Comparison of ENCODE assay signal across 12 cellular contexts in the genomic region with DNA sequence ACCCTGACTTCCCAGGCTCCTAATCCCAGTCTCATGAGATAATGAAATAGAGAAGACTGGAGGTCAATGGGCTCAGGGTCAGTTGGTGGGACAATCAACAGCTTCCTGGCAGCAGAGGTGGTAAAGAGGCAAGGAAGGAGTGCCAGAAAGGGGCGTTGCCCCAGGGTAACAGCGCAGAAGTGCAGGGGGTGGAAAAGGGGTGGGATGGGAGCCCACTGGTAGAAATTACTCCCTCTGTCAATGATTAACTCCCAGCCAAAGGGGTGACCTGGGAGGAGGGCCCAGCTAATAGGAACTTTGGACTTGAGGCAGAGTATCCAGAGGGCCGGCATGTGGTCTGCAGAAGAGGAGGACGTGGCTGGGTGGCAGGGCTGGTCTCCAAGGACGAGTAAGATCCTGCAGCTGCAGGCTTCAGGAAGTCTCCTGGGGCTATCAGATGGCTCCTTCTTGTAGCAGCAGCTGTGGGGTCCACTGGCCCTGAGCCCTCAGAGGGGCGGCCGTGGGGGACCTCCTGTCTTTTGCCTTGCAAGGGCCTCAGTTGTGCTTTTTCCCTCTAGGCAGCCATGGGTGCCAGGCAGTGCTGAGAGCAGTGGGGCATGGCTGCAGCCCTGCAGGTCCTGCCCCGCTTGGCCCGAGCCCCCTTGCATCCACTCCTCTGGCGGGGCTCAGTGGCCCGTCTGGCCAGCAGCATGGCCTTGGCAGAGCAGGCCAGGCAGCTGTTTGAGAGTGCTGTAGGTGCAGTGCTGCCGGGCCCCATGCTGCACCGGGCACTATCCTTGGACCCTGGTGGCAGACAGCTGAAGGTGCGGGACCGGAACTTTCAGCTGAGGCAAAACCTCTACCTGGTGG. TPM values are rescaled to one million over a fixed set of nuclear protein-coding genes. Genes with fewer than 3 reads are reported as not detected.
DNase-seq lines count a peak whose midpoint lies in the region; ATAC-seq, FAIRE-seq and TF ChIP-seq lines count a peak whose summit lies in the region.
"Had no signal": no experiment of that assay in that cellular context is flagged by ENCODE, and none has a peak within 500 bp of the region (broad histone marks: within the 10 kb centered on the region; RNA-seq: fewer than 3 reads in every experiment).

No MANE protein-coding gene starts in this region.

- POLR2A ChIA-PET in HepG2 (lab: Yijun Ruan, JAX): interaction anchor here (0.7 to 9.0 kb wide), 30 partner anchors 8 to 803 kb away, joined by 3 to 165 read pairs (median 4); a partner anchor contains a TSS

- DNase-seq in activated CD8-positive, alpha-beta memory T cell treated with anti-CD3 and anti-CD28 coated beads, Interleukin-2, amount 10 ng/mL, durations not matched to agents 7 days and 5 days: no peak
- no peak for DNase-seq in activated CD8-positive, alpha-beta memory T cell treated with anti-CD3 and anti-CD28 coated beads, Interleukin-2, amount 50 U/mL, for 4 hours
- DNase-seq in T-helper 17 cell (no peak), HepG2 (ENCODE audit: low spot score) (peak; percentile 97), stomach (peak; percentile 69), neural progenitor cell (ENCODE audit: low spot score) (no peak)
- DNase-seq: activated T-cell treated with anti-CD3 and anti-CD28 coated beads, Interleukin-2, amount 50 U/mL, for 48 hours; naive B cell; stimulated activated CD4-positive, alpha-beta T cell treated with anti-CD3 and anti-CD28 coated beads, Interleukin-12 subunit alpha, Interleukin-12 subunit beta, amount 100 ng/mL, for 4 hours had no signal

- H3K36me3 ChIP-seq in HepG2 (replicated peaks in 1 of 2; ENCODE audit: control insufficient read depth in 1 of 2, insufficient read depth in 2 of 2, low read length in 2 of 2) (peaks cover 11 to 22% of the 10 kb centered on the region in 2 experiments; a peak in 4 of 5 replicates), stomach (peaks cover 9 to 43% (median 36%) of the 10 kb centered on the region in 4 donors), neural progenitor cell (no peaks in the 10 kb centered on the region)

- no peaks in the 10 kb centered on the region for H3K9me3 Mint-ChIP-seq in activated CD8-positive, alpha-beta memory T cell treated with anti-CD3 and anti-CD28 coated beads, Interleukin-2, amount 10 ng/mL, durations not matched to agents 7 days and 5 days (ENCODE audit: low read depth)
- no peaks in the 10 kb centered on the region for H3K9me3 Mint-ChIP-seq in neural progenitor cell
- H3K9me3 Mint-ChIP-seq: naive B cell had no signal

- H3K9ac ChIP-seq in HepG2 (ENCODE audit: insufficient read depth, low read depth, low read length) (peak overlapping the region; percentile 99), neural progenitor cell (no peak overlapping the region)

- H3K4me2 ChIP-seq in HepG2 (ENCODE audit: low read depth, low read length): peak overlapping the region; percentile 97
- H3K4me2 ChIP-seq in neural progenitor cell: no peak overlapping the region

- CTCF ChIA-PET in activated CD8-positive, alpha-beta memory T cell treated with anti-CD3 and anti-CD28 coated beads, Interleukin-2, amount 10 ng/mL, durations not matched to agents 7 days and 5 days (lab: Charles Lee): interaction anchor here (1.0 to 6.7 kb wide), 9 partner anchors 11 to 156 kb away, joined by 3 to 64 read pairs (median 11); a partner anchor contains a TSS
- CTCF ChIA-PET in HepG2 (lab: Yijun Ruan, JAX; ENCODE audit: low intra/inter-chr PET ratio, low total read pairs): interaction anchor here (3.8 kb wide), 1 partner anchor 50 kb away, joined by 49 read pairs; no protein-coding TSS in a partner anchor

- no peaks in the 10 kb centered on the region for H3K27me3 Mint-ChIP-seq in activated CD8-positive, alpha-beta memory T cell treated with anti-CD3 and anti-CD28 coated beads, Interleukin-2, amount 10 ng/mL, durations not matched to agents 7 days and 5 days
- H3K27me3 Mint-ChIP-seq in T-helper 17 cell (no peaks in the 10 kb centered on the region), neural progenitor cell (ENCODE audit: insufficient read depth, low read depth) (peaks cover 7% of the 10 kb centered on the region)
- H3K27me3 Mint-ChIP-seq: naive B cell had no signal

- H3K4me3 ChIP-seq in HepG2 (replicated peaks in 1 of 3; ENCODE audit: insufficient read depth in 1 of 3, low read depth in 2 of 3, low read length in 3 of 3) (peak overlapping the region; percentile 78 to 97 (median 85)), stomach (peak overlapping the region; percentile 6 to 15 (median 12)), neural progenitor cell (no peak overlapping the region)

- peak in 1 of 2 experiments; percentile 69; a peak in 2 of 4 replicates for TF ChIP-seq EP300 in HepG2 (IDR thresholded peaks at IDR 0.05; ENCODE audit: low read depth in 2 of 2, low read length in 2 of 2)
- peak; percentile 12; the same call in 1 of the 2 replicates for TF ChIP-seq EP300 in HepG2 (CRISPR knock-in tag; IDR thresholded peaks at IDR 0.05; ENCODE audit: borderline replicate concordance)
- no peak for TF ChIP-seq EP300 in stomach (IDR thresholded peaks at IDR 0.05)

- TSS peak; percentile 65 for BruUV-seq in HepG2 (replicated peaks; lab: Mats Ljungman, UMichigan)

- H3K27me3 ChIP-seq in HepG2 (ENCODE audit: control insufficient read depth in 1 of 2, insufficient read depth in 2 of 2, low read length in 2 of 2) (no peaks in the 10 kb centered on the region; a peak in 1 of 5 replicates), stomach (no peaks in the 10 kb centered on the region), neural progenitor cell (no peaks in the 10 kb centered on the region)

- no peak overlapping the region for H2AFZ ChIP-seq in HepG2 (ENCODE audit: low read length)
- no peak overlapping the region for H2AFZ ChIP-seq in neural progenitor cell (replicated peaks)

- no peak for ATAC-seq in activated CD8-positive, alpha-beta memory T cell treated with anti-CD3 and anti-CD28 coated beads, Interleukin-2, amount 10 ng/mL, durations not matched to agents 7 days and 5 days
- ATAC-seq in T-helper 17 cell (no peak), HepG2 (peak; percentile 76), HG03045 (IDR thresholded peaks at IDR 0.05; ENCODE audit: unreplicated experiment) (no peak), HG03354 (IDR thresholded peaks at IDR 0.05; ENCODE audit: poor library complexity, severe bottlenecking, unreplicated experiment) (no peak)

- H3K27ac ChIP-seq in HepG2 (ENCODE audit: extremely low read length, insufficient read depth, low read length) (peak overlapping the region; percentile 96), stomach (peak overlapping the region; percentile 94 to 100 (median 99)), neural progenitor cell (no peak overlapping the region)

- peak overlapping the region; percentile 63 for H3K27ac Mint-ChIP-seq in activated CD8-positive, alpha-beta memory T cell treated with anti-CD3 and anti-CD28 coated beads, Interleukin-2, amount 10 ng/mL, durations not matched to agents 7 days and 5 days
- H3K27ac Mint-ChIP-seq in T-helper 17 cell (peak overlapping the region; percentile 51), neural progenitor cell (no peak overlapping the region)

- H3K9me3 ChIP-seq in T-helper 17 cell (ENCODE audit: control insufficient read depth, low read length, poor library complexity, severe bottlenecking): no peaks in the 10 kb centered on the region
- H3K9me3 ChIP-seq in HepG2 (ENCODE audit: low read length): no peaks in the 10 kb centered on the region
- H3K9me3 ChIP-seq in stomach: no peaks in the 10 kb centered on the region
- H3K9me3 ChIP-seq in neural progenitor cell (ENCODE audit: low read depth): no peaks in the 10 kb centered on the region

- H3K4me3 Mint-ChIP-seq in activated CD8-positive, alpha-beta memory T cell treated with anti-CD3 and anti-CD28 coated beads, Interleukin-2, amount 10 ng/mL, durations not matched to agents 7 days and 5 days: no peak overlapping the region
- no peak overlapping the region for H3K4me3 Mint-ChIP-seq in T-helper 17 cell
- no peak overlapping the region for H3K4me3 Mint-ChIP-seq in neural progenitor cell

- peak in 1 of 2 experiments; percentile 99; a peak in 2 of 4 replicates for TF ChIP-seq POLR2A in HepG2 (IDR thresholded peaks at IDR 0.05; ENCODE audit: insufficient read depth in 1 of 2, low read depth in 2 of 2, low read length in 2 of 2)
- no peak for TF ChIP-seq POLR2A in stomach (IDR thresholded peaks at IDR 0.05)

- peaks cover 27% of the 10 kb centered on the region for H4K20me1 ChIP-seq in HepG2 (ENCODE audit: insufficient read depth, low read length)
- H4K20me1 ChIP-seq in neural progenitor cell (ENCODE audit: low read depth): no peaks in the 10 kb centered on the region

- in situ Hi-C loops in HepG2 (cut with HindIII; ENCODE audit: extremely low pct_ligation_motif_present, low pct_unique_long_range_greater_than_20kb): loop anchor here (5.0 kb wide), 2 partner anchors 57 to 97 kb away; no protein-coding TSS in a partner anchor

- peaks cover 28% of the 10 kb centered on the region for H3K79me2 ChIP-seq in HepG2 (ENCODE audit: insufficient read depth, low read length)
- H3K79me2 ChIP-seq in neural progenitor cell (ENCODE audit: low read depth): peaks cover 12% of the 10 kb centered on the region

- peaks cover 59% of the 10 kb centered on the region for H3K4me1 ChIP-seq in HepG2 (ENCODE audit: insufficient read depth, low read length)
- H3K4me1 ChIP-seq in stomach: peaks cover 25 to 57% (median 48%) of the 10 kb centered on the region in 4 donors
- peaks cover 4% of the 10 kb centered on the region for H3K4me1 ChIP-seq in neural progenitor cell

- FAIRE-seq in HepG2 (lab: Jason Lieb, UNC): peak; percentile 99
- FAIRE-seq: G401.6 had no signal

- intact Hi-C loops in HepG2 (cut with micrococcal nuclease; ENCODE audit: unreplicated experiment) (loop anchor here (1.0 to 10.0 kb wide), 7 partner anchors 8 to 475 kb away; a partner anchor contains a TSS), stomach (cut with DNase I; ENCODE audit: low total_unique reads) (loop anchor here (5.0 kb wide), 1 partner anchor 52 kb away; no protein-coding TSS in a partner anchor)

- peaks cover 45% of the 10 kb centered on the region for H3K4me1 Mint-ChIP-seq in activated CD8-positive, alpha-beta memory T cell treated with anti-CD3 and anti-CD28 coated beads, Interleukin-2, amount 10 ng/mL, durations not matched to agents 7 days and 5 days
- H3K4me1 Mint-ChIP-seq in T-helper 17 cell: peaks cover 24% of the 10 kb centered on the region
- H3K4me1 Mint-ChIP-seq in neural progenitor cell: peaks cover 13% of the 10 kb centered on the region

- H3K36me3 Mint-ChIP-seq in activated CD8-positive, alpha-beta memory T cell treated with anti-CD3 and anti-CD28 coated beads, Interleukin-2, amount 10 ng/mL, durations not matched to agents 7 days and 5 days: no peaks in the 10 kb centered on the region
- H3K36me3 Mint-ChIP-seq in T-helper 17 cell (ENCODE audit: low read depth): peaks cover 8% of the 10 kb centered on the region
- no peaks in the 10 kb centered on the region for H3K36me3 Mint-ChIP-seq in neural progenitor cell

- TF ChIP-seq CTCF in HepG2 (CRISPR knock-in tag; IDR thresholded peaks at IDR 0.05) (peak; percentile 16; the same call in 1 of the 2 replicates), stomach (IDR thresholded peaks at IDR 0.05) (no peak), neural progenitor cell (IDR thresholded peaks at IDR 0.05) (no peak)

- peaks cover 17% of the 10 kb centered on the region for H3F3A ChIP-seq in neural progenitor cell (ENCODE audit: low read depth)

- peak; percentile 66; the same call in 1 of the 2 replicates for TF ChIP-seq RAD21 in HepG2 (CRISPR knock-in tag; IDR thresholded peaks at IDR 0.05)

- 0% methylated on average over 9 of the region's 15 CpGs for WGBS in HepG2 (ENCODE audit: low lambda C conversion rate)
- 34 to 64% (median 48%) methylated on average over 9 to 15 of the region's 15 CpGs for WGBS in stomach, 5 donors

RNA-seq across cellular contexts. Expression of a gene that starts 2.3 kb away (rescaled TPM):
- 10 to 100 TPM; 23.2 to 29.4 TPM for total RNA-seq in activated CD8-positive, alpha-beta memory T cell treated with anti-CD3 and anti-CD28 coated beads, Interleukin-2, amount 10 ng/mL, durations not matched to agents 7 days and 5 days
- total RNA-seq in T-helper 17 cell: 10 to 100 TPM; 30.6 to 42.2 TPM
- total RNA-seq in HepG2 (2016; rRNA removed; fragmentation: Illumina TruSeq; extraction: Trizol): 91.7 and 126 TPM in 2 replicates
- 33.8 and 34.0 TPM in 2 replicates for total RNA-seq in HepG2 (2016; cell fraction: cytosol; rRNA removed; fragmentation: Illumina TruSeq; extraction: Trizol; ENCODE audit: low read depth)
- 89.0 and 132 TPM in 2 replicates for total RNA-seq in HepG2 (2016; cell fraction: insoluble cytoplasmic fraction; rRNA removed; fragmentation: Illumina TruSeq; extraction: Trizol)
- 68.4 and 70.3 TPM in 2 replicates for total RNA-seq in HepG2 (2016; cell fraction: membrane; rRNA removed; fragmentation: Illumina TruSeq; extraction: Trizol)
- total RNA-seq in HepG2 (2016; cell fraction: nucleus; rRNA removed; fragmentation: Illumina TruSeq; extraction: Trizol): 155 and 170 TPM in 2 replicates
- polyA plus RNA-seq in HepG2 (2011; rRNA removed): 70.0 and 102 TPM in 2 replicates
- polyA plus RNA-seq in HepG2 (2011; cell fraction: cytosol; rRNA removed): 57.2 and 86.0 TPM in 2 replicates
- polyA plus RNA-seq in HepG2 (2011; cell fraction: nucleus; rRNA removed): 489 and 498 TPM in 2 replicates
- 41.5 and 43.2 TPM in 2 replicates for polyA plus RNA-seq in HepG2 (2012)
- 21.7 and 24.0 TPM in 2 replicates for polyA plus RNA-seq in HepG2 (2016; cell fraction: cytosol; fragmentation: Illumina TruSeq; extraction: Trizol; ENCODE audit: low read depth)
- 64.0 and 68.6 TPM in 2 replicates for polyA plus RNA-seq in HepG2 (2016; cell fraction: insoluble cytoplasmic fraction; fragmentation: Illumina TruSeq; extraction: Trizol; ENCODE audit: low read depth)
- 44.9 and 46.0 TPM in 2 replicates for polyA plus RNA-seq in HepG2 (2016; cell fraction: membrane; fragmentation: Illumina TruSeq; extraction: Trizol; ENCODE audit: low read depth)
- 216 and 226 TPM in 2 replicates for polyA plus RNA-seq in HepG2 (2016; cell fraction: nucleus; fragmentation: Illumina TruSeq; extraction: Trizol; ENCODE audit: insufficient read depth, low read depth)
- polyA minus RNA-seq in HepG2 (2011; rRNA and poly(A)+ RNA removed; ENCODE audit: low replicate concordance): 13.9 and 184 TPM in 2 replicates
- polyA minus RNA-seq in HepG2 (2011; cell fraction: cytosol; rRNA and poly(A)+ RNA removed): 18.4 and 23.4 TPM in 2 replicates
- 164 and 185 TPM in 2 replicates for polyA minus RNA-seq in HepG2 (2011; cell fraction: nucleus; rRNA and poly(A)+ RNA removed)
- 10 to 100 TPM; 16.7 to 55.0 (median 19.2) TPM for total RNA-seq in stomach
- polyA plus RNA-seq in stomach: 10 to 100 TPM in 2 of 3 donors, 1 to 10 TPM in 1; 9.1 to 26.9 (median 14.6) TPM
- 4.2 and 10.1 TPM in 2 replicates for total RNA-seq in neural progenitor cell (ENCODE audit: low replicate concordance)

RNA-seq across cellular contexts. Expression of a gene that starts 11.5 kb away (rescaled TPM):
- 100 to 1,000 TPM; 114 to 132 TPM for total RNA-seq in activated CD8-positive, alpha-beta memory T cell treated with anti-CD3 and anti-CD28 coated beads, Interleukin-2, amount 10 ng/mL, durations not matched to agents 7 days and 5 days
- total RNA-seq in T-helper 17 cell (100 to 1,000 TPM; 109 to 114 TPM), HepG2 (2016; rRNA removed; fragmentation: Illumina TruSeq; extraction: Trizol) (59.5 and 62.0 TPM in 2 replicates), stomach (10 to 100 TPM in 4 of 5 donors, 1 to 10 TPM in 1; 8.2 to 64.8 (median 30.4) TPM), neural progenitor cell (ENCODE audit: low replicate concordance) (45.4 and 49.2 TPM in 2 replicates)
- 6.3 and 6.7 TPM in 2 replicates for total RNA-seq in HepG2 (2016; cell fraction: cytosol; rRNA removed; fragmentation: Illumina TruSeq; extraction: Trizol; ENCODE audit: low read depth)
- 58.9 and 60.5 TPM in 2 replicates for total RNA-seq in HepG2 (2016; cell fraction: insoluble cytoplasmic fraction; rRNA removed; fragmentation: Illumina TruSeq; extraction: Trizol)
- 27.7 and 28.8 TPM in 2 replicates for total RNA-seq in HepG2 (2016; cell fraction: membrane; rRNA removed; fragmentation: Illumina TruSeq; extraction: Trizol)
- total RNA-seq in HepG2 (2016; cell fraction: nucleus; rRNA removed; fragmentation: Illumina TruSeq; extraction: Trizol): 32.4 and 32.6 TPM in 2 replicates
- polyA plus RNA-seq in HepG2 (2011; rRNA removed) (39.1 and 41.9 TPM in 2 replicates), stomach (10 to 100 TPM; 20.6 to 28.7 (median 28.0) TPM)
- polyA plus RNA-seq in HepG2 (2011; cell fraction: cytosol; rRNA removed): 23.5 and 37.7 TPM in 2 replicates
- 10.7 and 14.5 TPM in 2 replicates for polyA plus RNA-seq in HepG2 (2011; cell fraction: nucleus; rRNA removed)
- 48.3 and 52.2 TPM in 2 replicates for polyA plus RNA-seq in HepG2 (2012)
- polyA plus RNA-seq in HepG2 (2016; cell fraction: cytosol; fragmentation: Illumina TruSeq; extraction: Trizol; ENCODE audit: low read depth): 3.6 and 4.2 TPM in 2 replicates
- polyA plus RNA-seq in HepG2 (2016; cell fraction: insoluble cytoplasmic fraction; fragmentation: Illumina TruSeq; extraction: Trizol; ENCODE audit: low read depth): 60.6 and 66.1 TPM in 2 replicates
- polyA plus RNA-seq in HepG2 (2016; cell fraction: membrane; fragmentation: Illumina TruSeq; extraction: Trizol; ENCODE audit: low read depth): 13.9 and 15.0 TPM in 2 replicates
- polyA plus RNA-seq in HepG2 (2016; cell fraction: nucleus; fragmentation: Illumina TruSeq; extraction: Trizol; ENCODE audit: insufficient read depth, low read depth): 38.8 and 40.8 TPM in 2 replicates
- polyA minus RNA-seq in HepG2 (2011; rRNA and poly(A)+ RNA removed; ENCODE audit: low replicate concordance): 52.7 and 77.7 TPM in 2 replicates
- 29.3 and 33.9 TPM in 2 replicates for polyA minus RNA-seq in HepG2 (2011; cell fraction: cytosol; rRNA and poly(A)+ RNA removed)
- polyA minus RNA-seq in HepG2 (2011; cell fraction: nucleus; rRNA and poly(A)+ RNA removed): 28.7 and 33.2 TPM in 2 replicates

RNA-seq across cellular contexts. Expression of a gene that starts 26.1 kb away (rescaled TPM):
- 10 to 100 TPM; 13.9 to 26.5 TPM for total RNA-seq in activated CD8-positive, alpha-beta memory T cell treated with anti-CD3 and anti-CD28 coated beads, Interleukin-2, amount 10 ng/mL, durations not matched to agents 7 days and 5 days
- total RNA-seq in T-helper 17 cell (10 to 100 TPM; 50.3 to 58.5 TPM), HepG2 (2016; rRNA removed; fragmentation: Illumina TruSeq; extraction: Trizol) (0.42 and 0.64 TPM in 2 replicates), stomach (10 to 100 TPM in 4 of 5 donors, 1 to 10 TPM in 1; 6.1 to 57.6 (median 22.2) TPM), neural progenitor cell (ENCODE audit: low replicate concordance) (0.80 and 2.1 TPM in 2 replicates)
- total RNA-seq in HepG2 (2016; cell fraction: cytosol; rRNA removed; fragmentation: Illumina TruSeq; extraction: Trizol; ENCODE audit: low read depth): under 0.01 and 0.35 TPM in 2 replicates
- 0.18 and 0.74 TPM in 2 replicates for total RNA-seq in HepG2 (2016; cell fraction: insoluble cytoplasmic fraction; rRNA removed; fragmentation: Illumina TruSeq; extraction: Trizol)
- total RNA-seq in HepG2 (2016; cell fraction: membrane; rRNA removed; fragmentation: Illumina TruSeq; extraction: Trizol): 0.07 and 0.22 TPM in 2 replicates
- 1.7 and 2.1 TPM in 2 replicates for total RNA-seq in HepG2 (2016; cell fraction: nucleus; rRNA removed; fragmentation: Illumina TruSeq; extraction: Trizol)
- polyA plus RNA-seq in HepG2 (2011; rRNA removed) (3.5 and 4.8 TPM in 2 replicates), stomach (1 to 10 TPM; 1.9 to 3.4 (median 3.0) TPM)
- polyA plus RNA-seq in HepG2 (2011; cell fraction: cytosol; rRNA removed): 0.85 and 1.5 TPM in 2 replicates
- polyA plus RNA-seq in HepG2 (2011; cell fraction: nucleus; rRNA removed): 32.0 and 33.0 TPM in 2 replicates
- 2.0 and 3.0 TPM in 2 replicates for polyA plus RNA-seq in HepG2 (2012)
- 0.07 TPM in 1 of 2 replicates, not detected in the other for polyA plus RNA-seq in HepG2 (2016; cell fraction: cytosol; fragmentation: Illumina TruSeq; extraction: Trizol; ENCODE audit: low read depth)
- 0.13 and 0.34 TPM in 2 replicates for polyA plus RNA-seq in HepG2 (2016; cell fraction: insoluble cytoplasmic fraction; fragmentation: Illumina TruSeq; extraction: Trizol; ENCODE audit: low read depth)
- 0.09 and 0.14 TPM in 2 replicates for polyA plus RNA-seq in HepG2 (2016; cell fraction: membrane; fragmentation: Illumina TruSeq; extraction: Trizol; ENCODE audit: low read depth)
- 1.9 and 2.5 TPM in 2 replicates for polyA plus RNA-seq in HepG2 (2016; cell fraction: nucleus; fragmentation: Illumina TruSeq; extraction: Trizol; ENCODE audit: insufficient read depth, low read depth)
- 8.3 and 11.0 TPM in 2 replicates for polyA minus RNA-seq in HepG2 (2011; rRNA and poly(A)+ RNA removed; ENCODE audit: low replicate concordance)
- 0.35 and 0.99 TPM in 2 replicates for polyA minus RNA-seq in HepG2 (2011; cell fraction: cytosol; rRNA and poly(A)+ RNA removed)
- polyA minus RNA-seq in HepG2 (2011; cell fraction: nucleus; rRNA and poly(A)+ RNA removed): 12.2 and 14.8 TPM in 2 replicates

RNA-seq across cellular contexts. Expression of a gene that starts 44.4 kb away (rescaled TPM):
- total RNA-seq in activated CD8-positive, alpha-beta memory T cell treated with anti-CD3 and anti-CD28 coated beads, Interleukin-2, amount 10 ng/mL, durations not matched to agents 7 days and 5 days: 10 to 100 TPM; 91.1 to 94.1 TPM
- total RNA-seq in T-helper 17 cell (10 to 100 TPM; 43.9 to 58.0 TPM), HepG2 (2016; rRNA removed; fragmentation: Illumina TruSeq; extraction: Trizol) (1.5 and 2.5 TPM in 2 replicates), stomach (10 to 100 TPM in 3 of 5 donors, 1 to 10 TPM in 2; 7.9 to 44.9 (median 11.0) TPM), neural progenitor cell (ENCODE audit: low replicate concordance) (1.1 and 3.1 TPM in 2 replicates)
- 0.91 and 1.1 TPM in 2 replicates for total RNA-seq in HepG2 (2016; cell fraction: cytosol; rRNA removed; fragmentation: Illumina TruSeq; extraction: Trizol; ENCODE audit: low read depth)
- 2.2 and 2.4 TPM in 2 replicates for total RNA-seq in HepG2 (2016; cell fraction: insoluble cytoplasmic fraction; rRNA removed; fragmentation: Illumina TruSeq; extraction: Trizol)
- 2.7 and 3.5 TPM in 2 replicates for total RNA-seq in HepG2 (2016; cell fraction: membrane; rRNA removed; fragmentation: Illumina TruSeq; extraction: Trizol)
- total RNA-seq in HepG2 (2016; cell fraction: nucleus; rRNA removed; fragmentation: Illumina TruSeq; extraction: Trizol): 2.0 and 2.1 TPM in 2 replicates
- polyA plus RNA-seq in HepG2 (2011; rRNA removed) (5.9 and 6.9 TPM in 2 replicates), stomach (10 to 100 TPM; 16.4 to 25.7 (median 19.8) TPM)
- 4.4 and 5.2 TPM in 2 replicates for polyA plus RNA-seq in HepG2 (2011; cell fraction: cytosol; rRNA removed)
- 20.6 and 21.3 TPM in 2 replicates for polyA plus RNA-seq in HepG2 (2011; cell fraction: nucleus; rRNA removed)
- polyA plus RNA-seq in HepG2 (2012): 4.0 and 4.5 TPM in 2 replicates
- polyA plus RNA-seq in HepG2 (2016; cell fraction: cytosol; fragmentation: Illumina TruSeq; extraction: Trizol; ENCODE audit: low read depth): 0.99 and 1.1 TPM in 2 replicates
- 2.0 and 2.3 TPM in 2 replicates for polyA plus RNA-seq in HepG2 (2016; cell fraction: insoluble cytoplasmic fraction; fragmentation: Illumina TruSeq; extraction: Trizol; ENCODE audit: low read depth)
- 2.3 and 2.5 TPM in 2 replicates for polyA plus RNA-seq in HepG2 (2016; cell fraction: membrane; fragmentation: Illumina TruSeq; extraction: Trizol; ENCODE audit: low read depth)
- polyA plus RNA-seq in HepG2 (2016; cell fraction: nucleus; fragmentation: Illumina TruSeq; extraction: Trizol; ENCODE audit: insufficient read depth, low read depth): 3.6 and 4.3 TPM in 2 replicates
- polyA minus RNA-seq in HepG2 (2011; rRNA and poly(A)+ RNA removed; ENCODE audit: low replicate concordance): 8.9 and 14.9 TPM in 2 replicates
- 1.5 and 1.9 TPM in 2 replicates for polyA minus RNA-seq in HepG2 (2011; cell fraction: cytosol; rRNA and poly(A)+ RNA removed)
- polyA minus RNA-seq in HepG2 (2011; cell fraction: nucleus; rRNA and poly(A)+ RNA removed): 2.7 and 3.7 TPM in 2 replicates

RNA-seq across cellular contexts. Expression of a gene that starts 51.0 kb away (rescaled TPM):
- total RNA-seq in activated CD8-positive, alpha-beta memory T cell treated with anti-CD3 and anti-CD28 coated beads, Interleukin-2, amount 10 ng/mL, durations not matched to agents 7 days and 5 days: 100 to 1,000 TPM; 110 to 131 TPM
- total RNA-seq in T-helper 17 cell (10 to 100 TPM; 44.8 to 48.2 TPM), HepG2 (2016; rRNA removed; fragmentation: Illumina TruSeq; extraction: Trizol) (45.5 and 49.1 TPM in 2 replicates), stomach (100 to 1,000 TPM in 1 of 5 donors, 10 to 100 TPM in 4; 18.7 to 237 (median 39.1) TPM), neural progenitor cell (ENCODE audit: low replicate concordance) (21.9 and 44.9 TPM in 2 replicates)
- 9.3 and 10.4 TPM in 2 replicates for total RNA-seq in HepG2 (2016; cell fraction: cytosol; rRNA removed; fragmentation: Illumina TruSeq; extraction: Trizol; ENCODE audit: low read depth)
- 46.7 and 47.5 TPM in 2 replicates for total RNA-seq in HepG2 (2016; cell fraction: insoluble cytoplasmic fraction; rRNA removed; fragmentation: Illumina TruSeq; extraction: Trizol)
- total RNA-seq in HepG2 (2016; cell fraction: membrane; rRNA removed; fragmentation: Illumina TruSeq; extraction: Trizol): 18.1 and 19.8 TPM in 2 replicates
- 19.0 and 20.5 TPM in 2 replicates for total RNA-seq in HepG2 (2016; cell fraction: nucleus; rRNA removed; fragmentation: Illumina TruSeq; extraction: Trizol)
- polyA plus RNA-seq in HepG2 (2011; rRNA removed) (108 and 123 TPM in 2 replicates), stomach (10 to 100 TPM; 37.5 to 58.7 (median 40.8) TPM)
- 139 and 201 TPM in 2 replicates for polyA plus RNA-seq in HepG2 (2011; cell fraction: cytosol; rRNA removed)
- 105 and 112 TPM in 2 replicates for polyA plus RNA-seq in HepG2 (2011; cell fraction: nucleus; rRNA removed)
- polyA plus RNA-seq in HepG2 (2012): 63.2 and 85.2 TPM in 2 replicates
- polyA plus RNA-seq in HepG2 (2016; cell fraction: cytosol; fragmentation: Illumina TruSeq; extraction: Trizol; ENCODE audit: low read depth): 10.6 and 11.3 TPM in 2 replicates
- 55.3 and 58.3 TPM in 2 replicates for polyA plus RNA-seq in HepG2 (2016; cell fraction: insoluble cytoplasmic fraction; fragmentation: Illumina TruSeq; extraction: Trizol; ENCODE audit: low read depth)
- polyA plus RNA-seq in HepG2 (2016; cell fraction: membrane; fragmentation: Illumina TruSeq; extraction: Trizol; ENCODE audit: low read depth): 16.1 and 16.9 TPM in 2 replicates
- 37.2 and 39.4 TPM in 2 replicates for polyA plus RNA-seq in HepG2 (2016; cell fraction: nucleus; fragmentation: Illumina TruSeq; extraction: Trizol; ENCODE audit: insufficient read depth, low read depth)
- 46.6 and 135 TPM in 2 replicates for polyA minus RNA-seq in HepG2 (2011; rRNA and poly(A)+ RNA removed; ENCODE audit: low replicate concordance)
- 84.6 and 87.5 TPM in 2 replicates for polyA minus RNA-seq in HepG2 (2011; cell fraction: cytosol; rRNA and poly(A)+ RNA removed)
- polyA minus RNA-seq in HepG2 (2011; cell fraction: nucleus; rRNA and poly(A)+ RNA removed): 18.5 and 25.0 TPM in 2 replicates

Comparison
In these comparisons a context has a peak if more than half of its experiments do, and no peak if none do; other contexts are left out.
1. DNase-seq: peak in HepG2 (single experiment) and stomach (single experiment); none in activated CD8-positive, alpha-beta memory T cell treated with anti-CD3 and anti-CD28 coated beads, Interleukin-2, amount 10 ng/mL, durations not matched to agents 7 days and 5 days (single experiment), activated CD8-positive, alpha-beta memory T cell treated with anti-CD3 and anti-CD28 coated beads, Interleukin-2, amount 50 U/mL, for 4 hours (single experiment), T-helper 17 cell (0 of 3) and neural progenitor cell (single experiment).